8 cellular contexts compared by ENCODE assay signal in genomic region chr7:134327896-134328295, GRCh38. TPM values are rescaled to one million over a fixed set of nuclear protein-coding genes. Genes with fewer than 3 reads are reported as not detected.
DNase-seq lines count a peak whose midpoint lies in the region; ATAC-seq, FAIRE-seq and TF ChIP-seq lines count a peak whose summit lies in the region.

No MANE protein-coding gene starts in this region.

- no peak overlapping the region for H3K4ac ChIP-seq in H1 (replicated peaks; ENCODE audit: insufficient read length, low read depth, low read length)

- H4K8ac ChIP-seq in H1 (ENCODE audit: extremely low read depth, insufficient read depth, low read length), result no peak overlapping the region

- TF ChIP-seq EP300 in H1 (IDR thresholded peaks at IDR 0.05; ENCODE audit: borderline replicate concordance in 1 of 2, low read depth in 2 of 2, low read length in 2 of 2), result no peak

- H3K56ac ChIP-seq in H1 (replicated peaks; ENCODE audit: insufficient read length, low read depth, low read length), result no peak overlapping the region

- H3K4me3 ChIP-seq in H1 (ENCODE audit: extremely low read depth in 1 of 4, insufficient read depth in 2 of 4, low read depth in 3 of 4, low read length in 4 of 4), result no peak overlapping the region

- TF ChIP-seq CTCF in H1 (IDR thresholded peaks at IDR 0.05; ENCODE audit: control extremely low read depth in 1 of 3, insufficient read depth in 1 of 3, low read depth in 1 of 3, low read length in 3 of 3), result peak; percentile 51 to 88 (median 72)

- H3K18ac ChIP-seq in H1 (ENCODE audit: extremely low read depth, low read length), result no peak overlapping the region

- DNase-seq in SIG-M5 treated with dmso at 0.1 percent for 504 hours (lab: John Stamatoyannopoulos, UW; ENCODE audit: unreplicated experiment) (peak; percentile 77), SIG-M5 (lab: John Stamatoyannopoulos, UW) (no peak), NCI-H2029 treated with DMSO at 0.1 percent for 48 hours (lab: John Stamatoyannopoulos, UW) (peak; percentile 6), H1 (ENCODE audit: low read depth in 1 of 2, low spot score in 2 of 2) (peak; percentile 61 to 81), non-pigmented ciliary epithelial cell (ENCODE audit: low read depth) (peak; percentile 14), NCI-H774 (lab: John Stamatoyannopoulos, UW) (no peak)
- peak; percentile 14 to 37 for DNase-seq in activated CD4-positive, alpha-beta T cell treated with anti-CD3 and anti-CD28 coated beads for 24 hours (ENCODE audit: low read depth in 2 of 2)

- no peaks in the 10 kb centered on the region for H4K20me1 ChIP-seq in H1 (replicated peaks in 1 of 2; ENCODE audit: control insufficient read depth in 1 of 2, insufficient read depth in 2 of 2, low read length in 2 of 2)

- H2BK15ac ChIP-seq in H1 (ENCODE audit: low read length), result no peak overlapping the region

- POLR2A ChIA-PET in H1 (lab: Charles Lee; ENCODE audit: partially characterized antibody), result interaction anchor here (1.0 kb wide), 1 partner anchor 9 kb away, joined by 3 read pairs; no protein-coding TSS in a partner anchor

- no peak overlapping the region for H2AK5ac ChIP-seq in H1 (ENCODE audit: low read depth, low read length)

- H3K36me3 ChIP-seq in H1 (ENCODE audit: control insufficient read depth in 2 of 4, insufficient read depth in 4 of 4, low read length in 3 of 4), result no peaks in the 10 kb centered on the region

- no peak overlapping the region for H2AFZ ChIP-seq in H1 (ENCODE audit: low read length)

- no peak overlapping the region for H3K23ac ChIP-seq in H1 (ENCODE audit: insufficient read length)

- H3K4me2 ChIP-seq in H1 (ENCODE audit: insufficient read depth in 1 of 2, low read depth in 2 of 2, low read length in 2 of 2), result no peak overlapping the region

- no peak overlapping the region for H4K5ac ChIP-seq in H1 (ENCODE audit: insufficient read length, low read depth, low read length)

- H4K91ac ChIP-seq in H1 (replicated peaks; ENCODE audit: insufficient read length, low read length), result no peak overlapping the region

- WGBS in H1 (ENCODE audit: extremely low coverage in 1 of 2, insufficient coverage in 1 of 2, insufficient read length in 1 of 2, insufficient replicate concordance in 2 of 2, low coverage in 1 of 2, low lambda C conversion rate in 2 of 2, missing lambda C conversion rate in 1 of 2), 2 experiments, result 39% methylated on average over 7 of the region's 7 CpGs; no CpG with 5 or more reads in 1 of the 2 experiments

- no peak overlapping the region for H2BK5ac ChIP-seq in H1 (ENCODE audit: low read depth, low read length)

- peak; percentile 90 to 91 for TF ChIP-seq RAD21 in H1 (IDR thresholded peaks at IDR 0.05 in 1 of 2, conservative IDR thresholded peaks at IDR 0.05 in 1 of 2; ENCODE audit: low read depth in 2 of 2, low read length in 2 of 2)

- H2BK12ac ChIP-seq in H1 (ENCODE audit: low read depth, low read length), result no peak overlapping the region

- H3K79me1 ChIP-seq in H1 (ENCODE audit: low read depth, low read length), result no peaks in the 10 kb centered on the region

- peak; percentile 82 for ATAC-seq in HG02642 (IDR thresholded peaks at IDR 0.05; ENCODE audit: poor library complexity, unreplicated experiment)

- no peak overlapping the region for H3K27ac ChIP-seq in H1 (ENCODE audit: low read depth, low read length)

- no peak for TF ChIP-seq POLR2A in H1 (IDR thresholded peaks at IDR 0.05; ENCODE audit: control extremely low read depth in 1 of 2, low read depth in 2 of 2, low read length in 2 of 2)

- H3K27me3 ChIP-seq in H1 (replicated peaks in 1 of 4; ENCODE audit: control insufficient read depth in 3 of 4, extremely low read depth in 1 of 4, insufficient read depth in 3 of 4, low read length in 3 of 4), result no peaks in the 10 kb centered on the region

- H3K9ac ChIP-seq in H1 (replicated peaks in 1 of 4; ENCODE audit: extremely low read depth in 1 of 4, low read depth in 3 of 4, low read length in 3 of 4), result no peak overlapping the region

- H2BK20ac ChIP-seq in H1 (ENCODE audit: low read length), result no peak overlapping the region

- CTCF ChIA-PET in H1 (lab: Charles Lee; ENCODE audit: partially characterized antibody), result interaction anchor here (0.7 to 2.1 kb wide), 14 partner anchors 9 to 793 kb away, joined by 3 to 10 read pairs (median 4); partner anchors contain the start of gene SLC35B4

- H3K9me3 ChIP-seq in H1 (ENCODE audit: insufficient read depth in 2 of 2, low read depth in 1 of 2, low read length in 1 of 2), result no peaks in the 10 kb centered on the region

- no peaks in the 10 kb centered on the region for H3K23me2 ChIP-seq in H1 (ENCODE audit: low read depth, low read length)

- H3K79me2 ChIP-seq in H1 (ENCODE audit: control insufficient read depth in 1 of 2, insufficient read depth in 2 of 2, low read length in 2 of 2), result no peaks in the 10 kb centered on the region

- no peak overlapping the region for H3K14ac ChIP-seq in H1 (ENCODE audit: insufficient read length)

- no peak overlapping the region for H2BK120ac ChIP-seq in H1 (replicated peaks; ENCODE audit: low read depth, low read length)

- peak; percentile 58 for FAIRE-seq in H1 (lab: Jason Lieb, UNC)

- H3K4me1 ChIP-seq in H1 (replicated peaks in 1 of 4; ENCODE audit: control insufficient read depth in 3 of 4, insufficient read depth in 4 of 4, low read length in 3 of 4), result no peaks in the 10 kb centered on the region

TF ChIP-seq in H1, 55 proteins besides CTCF, POLR2A, EP300 and RAD21:
- no peak for TF ChIP-seq BACH1 (IDR thresholded peaks at IDR 0.05; ENCODE audit: low read length)
- no peak for TF ChIP-seq CHD2 (IDR thresholded peaks at IDR 0.05; ENCODE audit: low read length)

RNA-seq across cellular contexts. Expression of gene SLC35B4, which starts 11.2 kb away (rescaled TPM):
- 34.6 and 41.5 TPM in 2 replicates for total RNA-seq in H1 (2021; fragmentation: NEBNext Ultra II Directional; extraction: Animal tissue kit (Norgen Biotek cat#: 25700))
- 25.8 and 28.9 TPM in 2 replicates for polyA plus RNA-seq in H1 (2011; rRNA removed)
- 25.7 TPM for polyA plus RNA-seq in H1 (2011; cell fraction: cytosol; rRNA removed)
- polyA plus RNA-seq in H1 (2011; cell fraction: nucleus; rRNA removed), result 33.9 TPM
- polyA plus RNA-seq in H1 (2012, experiment 1 of 2), result 18.5 to 25.6 TPM (median 20.7 TPM) in 4 replicates
- 4.4 TPM for polyA plus RNA-seq in H1 (2012, experiment 2 of 2)
- 39.3 TPM for polyA plus RNA-seq in H1 (2013, experiment 1 of 2)
- polyA plus RNA-seq in H1 (2013, experiment 2 of 2), result 46.4 TPM
- polyA minus RNA-seq in H1 (2011; rRNA and poly(A)+ RNA removed), result 75.3 and 80.9 TPM in 2 replicates
- polyA minus RNA-seq in H1 (2011; cell fraction: cytosol; rRNA and poly(A)+ RNA removed), result 32.2 TPM
- 40.6 TPM for polyA minus RNA-seq in H1 (2011; cell fraction: nucleus; rRNA and poly(A)+ RNA removed)

Comparison
In these comparisons a context has a peak if more than half of its experiments do, and no peak if none do; other contexts are left out.
1. DNase-seq: peak in SIG-M5 treated with dmso at 0.1 percent for 504 hours (single experiment), NCI-H2029 treated with DMSO at 0.1 percent for 48 hours (single experiment), activated CD4-positive, alpha-beta T cell treated with anti-CD3 and anti-CD28 coated beads for 24 hours (2 of 2), H1 (2 of 2) and non-pigmented ciliary epithelial cell (single experiment); none in SIG-M5 (single experiment) and NCI-H774 (single experiment).